29 cellular contexts compared by ENCODE assay signal in the genomic region with DNA sequence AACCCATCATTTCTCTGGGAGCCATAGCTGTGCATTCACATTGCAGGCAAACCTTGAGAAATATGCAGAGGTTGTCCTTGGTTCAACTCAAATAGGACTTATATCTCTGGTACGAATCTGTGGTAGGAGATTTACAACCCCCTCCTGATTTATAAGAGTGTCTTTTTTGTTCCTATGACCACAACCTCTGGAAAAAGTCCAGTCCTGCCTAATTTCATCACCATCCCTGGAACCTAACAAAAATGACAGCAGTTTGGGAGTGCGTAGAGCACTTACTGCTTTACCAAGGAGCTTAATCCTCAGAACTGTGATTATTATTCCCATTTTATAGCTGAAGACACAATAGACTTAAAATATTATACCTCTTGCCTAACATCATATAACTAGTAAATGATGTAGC.
"Had no signal": no experiment of that assay in that cellular context is flagged by ENCODE, and none has a peak within 500 bp of the region (broad histone marks: within the 10 kb centered on the region; RNA-seq: fewer than 3 reads in every experiment).

No MANE protein-coding gene starts in this region.

- DNase-seq: activated CD4-positive, alpha-beta memory T cell treated with anti-CD3 and anti-CD28 coated beads for 36 hours; activated CD4-positive, alpha-beta T cell treated with anti-CD3 and anti-CD28 coated beads for 36 hours; activated CD4-positive, alpha-beta T cell treated with anti-CD3 and anti-CD28 coated beads, Interleukin-2, amount 10 ng/mL, durations not matched to agents 24 days and 14 days; activated CD4-positive, CD25-positive, alpha-beta regulatory T cell; activated CD4-positive, CD25-positive, alpha-beta regulatory T cell treated with anti-CD3 and anti-CD28 coated beads, Interleukin-2, amount 50 U/mL, for 72 hours; activated CD8-positive, alpha-beta memory T cell treated with anti-CD3 and anti-CD28 coated beads, Interleukin-2, amount 10 ng/mL, durations not matched to agents 7 days and 5 days; activated CD8-positive, alpha-beta memory T cell treated with anti-CD3 and anti-CD28 coated beads, Interleukin-2, amount 50 U/mL, for 4 hours; activated CD8-positive, alpha-beta T cell treated with anti-CD3 and anti-CD28 coated beads, Interleukin-2, amount 10 ng/mL, durations not matched to agents 7 days and 5 days; activated effector memory CD4-positive, alpha-beta T cell treated with anti-CD3 and anti-CD28 coated beads, Interleukin-2, amount 50 U/mL, for 16 hours; activated naive CD4-positive, alpha-beta T cell treated with anti-CD3 and anti-CD28 coated beads for 36 hours; activated naive CD8-positive, alpha-beta T cell treated with anti-CD3 and anti-CD28 coated beads for 36 hours; activated naive CD8-positive, alpha-beta T cell treated with anti-CD3 and anti-CD28 coated beads, Interleukin-2, amount 50 U/mL, for 24 hours; activated T-cell treated with anti-CD3 and anti-CD28 coated beads, Interleukin-2, amount 50 U/mL, for 1 hour; activated T-cell treated with anti-CD3 and anti-CD28 coated beads, Interleukin-2, amount 50 U/mL, for 48 hours; adrenal gland; amygdala; aorta; dorsolateral prefrontal cortex; effector memory CD4-positive, alpha-beta T cell; endodermal cell; gastrocnemius medialis; glutamatergic neuron; heart left ventricle; T-helper 2 cell had no signal

- ATAC-seq: activated CD4-positive, alpha-beta T cell treated with anti-CD3 and anti-CD28 coated beads for 36 hours; activated CD8-positive, alpha-beta memory T cell treated with anti-CD3 and anti-CD28 coated beads, Interleukin-2, amount 10 ng/mL, durations not matched to agents 7 days and 5 days; activated CD8-positive, alpha-beta T cell treated with anti-CD3 and anti-CD28 coated beads, Interleukin-2, amount 10 ng/mL, durations not matched to agents 7 days and 5 days; activated naive CD8-positive, alpha-beta T cell treated with anti-CD3 and anti-CD28 coated beads, Interleukin-2, amount 50 U/mL, for 24 hours; esophagus mucosa; gastrocnemius medialis had no signal

- H3K4me1 ChIP-seq: adrenal gland, breast epithelium, foreskin keratinocyte had no signal

- H3K9me3 ChIP-seq: adrenal gland, breast epithelium, gastrocnemius medialis, heart left ventricle had no signal

- H3K27ac ChIP-seq: adrenal gland, breast epithelium, cardiac muscle cell, coronary artery, dorsolateral prefrontal cortex, foreskin keratinocyte, heart left ventricle had no signal

- H3K36me3 ChIP-seq: adrenal gland, breast epithelium, cardiac muscle cell, gastrocnemius medialis, heart left ventricle had no signal

- H3K27me3 ChIP-seq: adrenal gland, breast epithelium, cardiac muscle cell, dorsolateral prefrontal cortex, foreskin keratinocyte, gastrocnemius medialis, heart left ventricle had no signal

- H3K4me3 ChIP-seq: adrenal gland, breast epithelium, cardiac muscle cell, coronary artery, dorsolateral prefrontal cortex, gastrocnemius medialis, heart left ventricle had no signal
